ENCODE assay signal across 8 cellular contexts in genomic region chr9:136625101-136626065, GRCh38. TPM values are rescaled to one million over a fixed set of nuclear protein-coding genes. Genes with fewer than 3 reads are reported as not detected.
A peak's percentile ranks its signal among the peaks of the same experiment; 100 is the strongest.
DNase-seq lines count a peak whose midpoint lies in the region; ATAC-seq and TF ChIP-seq lines count a peak whose summit lies in the region.

No MANE protein-coding gene starts in this region.

- no peak overlapping the region for H3K4me3 Mint-ChIP-seq in stimulated activated naive CD8-positive, alpha-beta T cell treated with anti-CD3 and anti-CD28 coated beads, Interleukin-15, amount 100 ng/mL, for 72 hours

- H3K27ac ChIP-seq in PC-9, result no peak overlapping the region
- H3K27ac ChIP-seq in parathyroid adenoma, result no peak overlapping the region

- no peaks in the 10 kb centered on the region for H3K9me3 ChIP-seq in PC-9 (ENCODE audit: insufficient read depth, low read depth)
- no peaks in the 10 kb centered on the region for H3K9me3 ChIP-seq in parathyroid adenoma (ENCODE audit: control insufficient read depth, low read length)

- peaks cover 17% of the 10 kb centered on the region for H3K4me1 Mint-ChIP-seq in stimulated activated naive CD8-positive, alpha-beta T cell treated with anti-CD3 and anti-CD28 coated beads, Interleukin-15, amount 100 ng/mL, for 72 hours

- no peaks in the 10 kb centered on the region; the same call in 1 of the 2 replicates for H3F3A ChIP-seq in PC-9 (ENCODE audit: insufficient read depth, low read depth)

- CTCF ChIA-PET in PC-9 (lab: Charles Lee), result interaction anchor here (0.6 to 4.5 kb wide), 5 partner anchors 17 to 312 kb away, joined by 3 to 38 read pairs (median 3); no protein-coding TSS in a partner anchor

- no peak overlapping the region for H2AFZ ChIP-seq in PC-9
- no peak overlapping the region for H2AFZ ChIP-seq in parathyroid adenoma

- peaks cover 14% of the 10 kb centered on the region for H3K27me3 Mint-ChIP-seq in stimulated activated naive CD8-positive, alpha-beta T cell treated with anti-CD3 and anti-CD28 coated beads, Interleukin-15, amount 100 ng/mL, for 72 hours

- TF ChIP-seq CTCF in PC-9 (conservative IDR thresholded peaks at IDR 0.05) (peak; percentile 35; the same call in 1 of the 2 replicates), fibroblast of mammary gland (conservative IDR thresholded peaks at IDR 0.05; ENCODE audit: control insufficient read depth, insufficient read depth, low read depth, low read length) (peak; percentile 31), parathyroid adenoma (IDR thresholded peaks at IDR 0.05) (peak; percentile 26)

- H3K9me2 ChIP-seq in PC-9 (ENCODE audit: insufficient read depth), result no peaks in the 10 kb centered on the region

- no peaks in the 10 kb centered on the region for H4K20me1 ChIP-seq in PC-9 (ENCODE audit: insufficient read depth)

- intact Hi-C loops in PC-9 (cut with micrococcal nuclease; ENCODE audit: unreplicated experiment), result loop anchor here (1.0 to 5.0 kb wide), 3 partner anchors 48 to 137 kb away; no protein-coding TSS in a partner anchor

- no peak for ATAC-seq in HG02973 (IDR thresholded peaks at IDR 0.05; ENCODE audit: unreplicated experiment)
- ATAC-seq in stimulated activated naive CD8-positive, alpha-beta T cell treated with anti-CD3 and anti-CD28 coated beads, Interleukin-15, amount 100 ng/mL, for 72 hours, result no peak

- DNase-seq in DMS 273 (lab: John Stamatoyannopoulos, UW; ENCODE audit: unreplicated experiment) (peak; percentile 64), DMS 273 treated with DMSO at 0.1 percent for 48 hours (lab: John Stamatoyannopoulos, UW) (no peak), PC-9 (peak in 1 of 2 experiments; percentile 75), fibroblast of mammary gland (ENCODE audit: low read depth) (peak; percentile 51), SHP77 treated with DMSO at 0.1 percent for 48 hours (lab: John Stamatoyannopoulos, UW) (no peak)
- no peak for DNase-seq in stimulated activated naive CD8-positive, alpha-beta T cell treated with anti-CD3 and anti-CD28 coated beads, Interleukin-15, amount 100 ng/mL, for 72 hours

- no peak overlapping the region for H3K4me3 ChIP-seq in PC-9
- H3K4me3 ChIP-seq in fibroblast of mammary gland (ENCODE audit: control insufficient read depth, low read depth, low read length), result no peak overlapping the region
- H3K4me3 ChIP-seq in parathyroid adenoma (ENCODE audit: low read depth, low read length), result no peak overlapping the region

- H3K9ac ChIP-seq in parathyroid adenoma, result no peak overlapping the region

- H3K4me1 ChIP-seq in PC-9 (replicated peaks; ENCODE audit: insufficient read depth) (no peaks in the 10 kb centered on the region), parathyroid adenoma (peaks cover 5% of the 10 kb centered on the region)

- BruUV-seq in PC-9 (replicated peaks; lab: Mats Ljungman, UMichigan), result no TSS peak

- POLR2A ChIA-PET in PC-9 (lab: Charles Lee; ENCODE audit: unreplicated experiment), result interaction anchor here (0.5 to 0.9 kb wide), 4 partner anchors 67 to 358 kb away, joined by 3 to 14 read pairs (median 4); no protein-coding TSS in a partner anchor

- H3K27ac Mint-ChIP-seq in stimulated activated naive CD8-positive, alpha-beta T cell treated with anti-CD3 and anti-CD28 coated beads, Interleukin-15, amount 100 ng/mL, for 72 hours, result peak overlapping the region in 1 of 2 donors; percentile 23

- H3K27me3 ChIP-seq in PC-9 (ENCODE audit: insufficient read depth, low read depth), result no peaks in the 10 kb centered on the region
- no peaks in the 10 kb centered on the region for H3K27me3 ChIP-seq in parathyroid adenoma (ENCODE audit: control insufficient read depth, insufficient read depth, low read length)

- H3K9me3 Mint-ChIP-seq in stimulated activated naive CD8-positive, alpha-beta T cell treated with anti-CD3 and anti-CD28 coated beads, Interleukin-15, amount 100 ng/mL, for 72 hours, result no peaks in the 10 kb centered on the region

- H3K36me3 ChIP-seq in PC-9 (ENCODE audit: low read depth) (no peaks in the 10 kb centered on the region), parathyroid adenoma (ENCODE audit: control insufficient read depth, insufficient read depth, low read length) (no peaks in the 10 kb centered on the region)

- H3K4me2 ChIP-seq in PC-9 (no peak overlapping the region), parathyroid adenoma (ENCODE audit: low read length) (no peak overlapping the region)

- H3K79me2 ChIP-seq in PC-9 (ENCODE audit: low read depth) (no peaks in the 10 kb centered on the region), parathyroid adenoma (no peaks in the 10 kb centered on the region)

RNA-seq across cellular contexts. Expression of gene EGFL7, which starts 37.3 kb away (rescaled TPM):
- 53.1 and 70.7 TPM in 2 replicates for total RNA-seq in PC-9 (2021)

Comparison
In these comparisons a context has a peak if more than half of its experiments do, and no peak if none do; other contexts are left out.
1. DNase-seq: peak in DMS 273 (single experiment) and fibroblast of mammary gland (single experiment); none in DMS 273 treated with DMSO at 0.1 percent for 48 hours (single experiment), stimulated activated naive CD8-positive, alpha-beta T cell treated with anti-CD3 and anti-CD28 coated beads, Interleukin-15, amount 100 ng/mL, for 72 hours (0 of 2) and SHP77 treated with DMSO at 0.1 percent for 48 hours (single experiment).
2. Peak in every context shown above with its lines, with median percentiles within 50 percentile points of each other: CTCF ChIP-seq.